8 cellular contexts compared by ENCODE assay signal in the genomic region with DNA sequence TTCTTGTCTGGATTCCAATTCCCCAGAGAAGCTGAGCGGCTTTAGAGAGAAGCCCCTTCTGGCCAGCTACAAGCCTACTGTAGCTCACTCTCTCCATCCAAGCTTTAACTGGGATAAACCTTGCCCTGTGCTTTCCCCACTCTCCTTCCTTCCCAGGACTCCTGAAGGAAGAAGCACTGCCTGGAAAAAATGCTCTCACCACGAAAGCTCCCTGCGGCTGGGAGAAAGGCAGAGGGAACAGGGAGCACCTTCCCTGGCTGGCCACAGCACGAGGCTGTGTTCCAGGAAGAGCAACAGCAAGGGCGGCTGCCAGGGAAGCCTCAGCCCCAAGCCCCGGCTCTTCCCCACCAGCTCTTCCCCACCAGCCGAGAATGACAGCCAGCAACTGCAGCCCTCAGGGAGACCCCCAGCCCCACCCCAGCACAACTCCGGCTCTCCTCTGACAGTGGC. TPM values are rescaled to one million over a fixed set of nuclear protein-coding genes. Genes with fewer than 3 reads are reported as not detected.
A peak's percentile ranks its signal among the peaks of the same experiment; 100 is the strongest.
DNase-seq lines count a peak whose midpoint lies in the region; ATAC-seq and TF ChIP-seq lines count a peak whose summit lies in the region.

No MANE protein-coding gene starts in this region.

- H3K27ac Mint-ChIP-seq in CD4-positive, alpha-beta T cell: peak overlapping the region; percentile 99
- peak overlapping the region; percentile 97 for H3K27ac Mint-ChIP-seq in endothelial cell (ENCODE audit: unreplicated experiment)
- H3K27ac Mint-ChIP-seq in naive thymus-derived CD8-positive, alpha-beta T cell: peak overlapping the region; percentile 90 to 99 (median 99)

- ATAC-seq in CD4-positive, alpha-beta T cell (ENCODE audit: poor library complexity): no peak
- no peak for ATAC-seq in naive thymus-derived CD8-positive, alpha-beta T cell
- ATAC-seq in GM21526 (IDR thresholded peaks at IDR 0.05; ENCODE audit: low FRiP score, unreplicated experiment): no peak

- POLR2A ChIA-PET in CD4-positive, alpha-beta T cell (lab: Charles Lee): interaction anchor here (0.8 to 20.1 kb wide), 13 partner anchors 12 to 264 kb away, joined by 3 to 430 read pairs (median 5); a partner anchor contains a TSS
- POLR2A ChIA-PET in naive thymus-derived CD8-positive, alpha-beta T cell (lab: Charles Lee): interaction anchor here (0.7 to 14.3 kb wide), 10 partner anchors 13 to 98 kb away, joined by 3 to 387 read pairs (median 4); no protein-coding TSS in a partner anchor

- H3K27me3 ChIP-seq in CD4-positive, alpha-beta T cell (ENCODE audit: control insufficient read depth, insufficient read depth, low read length): no peaks in the 10 kb centered on the region

- no peak for TF ChIP-seq CTCF in CD4-positive, alpha-beta T cell (IDR thresholded peaks at IDR 0.05)
- no peak for TF ChIP-seq CTCF in endothelial cell (IDR thresholded peaks at IDR 0.05; ENCODE audit: unreplicated experiment)

- H3K36me3 Mint-ChIP-seq in CD4-positive, alpha-beta T cell (ENCODE audit: low read depth): peaks cover 8% of the 10 kb centered on the region
- peaks cover 13% of the 10 kb centered on the region for H3K36me3 Mint-ChIP-seq in endothelial cell (ENCODE audit: low read depth, unreplicated experiment)
- H3K36me3 Mint-ChIP-seq in naive thymus-derived CD8-positive, alpha-beta T cell: no peaks in the 10 kb centered on the region

- intact Hi-C loops in CD4-positive, alpha-beta T cell (cut with DNase I, micrococcal nuclease): loop anchor here (1.0 to 5.0 kb wide), 2 partner anchors 12 to 32 kb away; no protein-coding TSS in a partner anchor

- H3K4me1 Mint-ChIP-seq in CD4-positive, alpha-beta T cell (ENCODE audit: low read depth): peaks cover 88% of the 10 kb centered on the region
- H3K4me1 Mint-ChIP-seq in endothelial cell (ENCODE audit: unreplicated experiment): peaks cover 74% of the 10 kb centered on the region
- H3K4me1 Mint-ChIP-seq in naive thymus-derived CD8-positive, alpha-beta T cell: peaks cover 61 to 88% (median 87%) of the 10 kb centered on the region in 4 donors

- DNase-seq in CD4-positive, alpha-beta T cell: no peak
- DNase-seq in OCI-M1 (lab: John Stamatoyannopoulos, UW): peak; percentile 50
- no peak for DNase-seq in endothelial cell (ENCODE audit: low spot score)
- DNase-seq in naive thymus-derived CD8-positive, alpha-beta T cell: no peak
- DNase-seq in GM19238 (ENCODE audit: insufficient read length, low spot score): no peak
- DNase-seq in activated CD4-positive, alpha-beta T cell treated with anti-CD3 and anti-CD28 coated beads for 48 hours: no peak
- no peak for DNase-seq in mucosa of gallbladder (ENCODE audit: low spot score)

- CTCF ChIA-PET in CD4-positive, alpha-beta T cell (lab: Charles Lee): interaction anchor here (1.0 to 6.6 kb wide), 6 partner anchors 13 to 71 kb away, joined by 3 to 40 read pairs (median 16); no protein-coding TSS in a partner anchor

- H3K27me3 Mint-ChIP-seq in CD4-positive, alpha-beta T cell: no peaks in the 10 kb centered on the region
- peaks cover 30% of the 10 kb centered on the region for H3K27me3 Mint-ChIP-seq in endothelial cell (ENCODE audit: unreplicated experiment)
- H3K27me3 Mint-ChIP-seq in naive thymus-derived CD8-positive, alpha-beta T cell: no peaks in the 10 kb centered on the region

- H3K4me3 Mint-ChIP-seq in CD4-positive, alpha-beta T cell: peak overlapping the region; percentile 88
- H3K4me3 Mint-ChIP-seq in endothelial cell (ENCODE audit: unreplicated experiment): no peak overlapping the region
- H3K4me3 Mint-ChIP-seq in naive thymus-derived CD8-positive, alpha-beta T cell: peak overlapping the region; percentile 78 to 94 (median 84)

- peak overlapping the region; percentile 88 for H3K27ac ChIP-seq in CD4-positive, alpha-beta T cell (ENCODE audit: low read depth, low read length)

- H3K9me3 Mint-ChIP-seq in CD4-positive, alpha-beta T cell: no peaks in the 10 kb centered on the region
- H3K9me3 Mint-ChIP-seq in endothelial cell (ENCODE audit: unreplicated experiment): no peaks in the 10 kb centered on the region
- no peaks in the 10 kb centered on the region for H3K9me3 Mint-ChIP-seq in naive thymus-derived CD8-positive, alpha-beta T cell

- H3K9me3 ChIP-seq in CD4-positive, alpha-beta T cell (ENCODE audit: control insufficient read depth, low read length): no peaks in the 10 kb centered on the region

RNA-seq across cellular contexts. Expression of a gene that starts 40.8 kb away (rescaled TPM):
- total RNA-seq in CD4-positive, alpha-beta T cell: 10 to 100 TPM; 52.6 to 55.9 TPM
- total RNA-seq in endothelial cell (ENCODE audit: unreplicated experiment) (32.7 TPM), mucosa of gallbladder (79.5 TPM)
- total RNA-seq in naive thymus-derived CD8-positive, alpha-beta T cell: 10 to 100 TPM; 40.0 to 43.4 TPM
- polyA plus RNA-seq in naive thymus-derived CD8-positive, alpha-beta T cell: 10 to 100 TPM; 31.6 to 37.2 (median 37.2) TPM
